In genomic region chr18:77635441-77635840, GRCh38 we compare ENCODE assay signal across 21 cellular contexts.
DNase-seq lines count a peak whose midpoint lies in the region; ATAC-seq and TF ChIP-seq lines count a peak whose summit lies in the region.
"Had no signal": no experiment of that assay in that cellular context is flagged by ENCODE, and none has a peak within 500 bp of the region (broad histone marks: within the 10 kb centered on the region; RNA-seq: fewer than 3 reads in every experiment).

No MANE protein-coding gene starts in this region.

- H3K36me3 Mint-ChIP-seq in T-helper 2 cell treated with Interferon-gamma antibody and Interleukin-4, amounts not matched to agents 5 μg/mL and 100 μg/mL, for 36 hours (ENCODE audit: low read depth), result no peaks in the 10 kb centered on the region
- H3K36me3 Mint-ChIP-seq: activated naive CD4-positive, alpha-beta T cell treated with anti-CD3 and anti-CD28 coated beads, Interleukin-2, amount 10 ng/mL, durations not matched to agents 7 days and 5 days had no signal

- H3K4me3 ChIP-seq in fibroblast of the aortic adventitia (ENCODE audit: low read depth, low read length), result no peak overlapping the region
- H3K4me3 ChIP-seq in breast epithelium, result no peak overlapping the region
- H3K4me3 ChIP-seq: thoracic aorta had no signal

- H3K27ac ChIP-seq in breast epithelium, result peak overlapping the region in 1 of 2 donors; percentile 25
- H3K27ac ChIP-seq: epithelial cell of prostate, thoracic aorta had no signal

- no peaks in the 10 kb centered on the region for H3K9me3 Mint-ChIP-seq in T-helper 2 cell treated with Interferon-gamma antibody and Interleukin-4, amounts not matched to agents 5 μg/mL and 100 μg/mL, for 36 hours
- H3K9me3 Mint-ChIP-seq: activated naive CD4-positive, alpha-beta T cell treated with anti-CD3 and anti-CD28 coated beads, Interleukin-2, amount 10 ng/mL, durations not matched to agents 7 days and 5 days; activated T-cell treated with anti-CD3 and anti-CD28 coated beads, Interleukin-2, amount 50 U/mL, for 4 hours had no signal

- no peak overlapping the region for H3K27ac Mint-ChIP-seq in T-helper 2 cell treated with Interferon-gamma antibody and Interleukin-4, amounts not matched to agents 5 μg/mL and 100 μg/mL, for 36 hours
- H3K27ac Mint-ChIP-seq: activated CD8-positive, alpha-beta T cell treated with anti-CD3 and anti-CD28 coated beads, Interleukin-2, amount 10 ng/mL, durations not matched to agents 7 days and 5 days; activated naive CD4-positive, alpha-beta T cell treated with anti-CD3 and anti-CD28 coated beads, Interleukin-2, amount 10 ng/mL, durations not matched to agents 7 days and 5 days; IgD-negative memory B cell; naive thymus-derived CD8-positive, alpha-beta T cell had no signal

- peaks cover 5% of the 10 kb centered on the region for H3K27me3 Mint-ChIP-seq in T-helper 2 cell treated with Interferon-gamma antibody and Interleukin-4, amounts not matched to agents 5 μg/mL and 100 μg/mL, for 36 hours (ENCODE audit: low read depth)

- TF ChIP-seq CTCF in fibroblast of the aortic adventitia (IDR thresholded peaks at IDR 0.05; ENCODE audit: insufficient read depth, low read length) (no peak), breast epithelium (IDR thresholded peaks at IDR 0.05) (no peak)

- no peak overlapping the region for H3K4me3 Mint-ChIP-seq in T-helper 2 cell treated with Interferon-gamma antibody and Interleukin-4, amounts not matched to agents 5 μg/mL and 100 μg/mL, for 36 hours
- H3K4me3 Mint-ChIP-seq: activated CD8-positive, alpha-beta T cell treated with anti-CD3 and anti-CD28 coated beads, Interleukin-2, amount 10 ng/mL, durations not matched to agents 7 days and 5 days; activated naive CD4-positive, alpha-beta T cell treated with anti-CD3 and anti-CD28 coated beads, Interleukin-2, amount 10 ng/mL, durations not matched to agents 7 days and 5 days; activated T-cell treated with anti-CD3 and anti-CD28 coated beads, Interleukin-2, amount 50 U/mL, for 4 hours; IgD-negative memory B cell; naive thymus-derived CD8-positive, alpha-beta T cell had no signal

- no peaks in the 10 kb centered on the region for H3K9me3 ChIP-seq in breast epithelium
- H3K9me3 ChIP-seq: thoracic aorta had no signal

- intact Hi-C loops in breast epithelium (cut with DNase I; ENCODE audit: low total_unique reads), result no loop called here

- no peaks in the 10 kb centered on the region for H3K27me3 ChIP-seq in breast epithelium

- DNase-seq in NCI-H446 treated with DMSO at 0.1 percent for 48 hours (lab: John Stamatoyannopoulos, UW) (peak; percentile 17), fibroblast of the aortic adventitia (ENCODE audit: low read depth) (peak; percentile 10), mesenteric fat pad (ENCODE audit: low spot score) (peak; percentile 80), superior temporal gyrus (ENCODE audit: extremely low spot score) (peak; percentile 86), H4 (ENCODE audit: low spot score) (no peak), breast epithelium (ENCODE audit: low spot score in 2 of 2) (no peak)
- DNase-seq in T-helper 2 cell treated with Interferon-gamma antibody and Interleukin-4, amounts not matched to agents 5 μg/mL and 100 μg/mL, for 36 hours (ENCODE audit: low spot score), result no peak
- DNase-seq: activated CD8-positive, alpha-beta T cell treated with anti-CD3 and anti-CD28 coated beads, Interleukin-2, amount 10 ng/mL, durations not matched to agents 7 days and 5 days; activated naive CD4-positive, alpha-beta T cell treated with anti-CD3 and anti-CD28 coated beads, Interleukin-2, amount 10 ng/mL, durations not matched to agents 7 days and 5 days; activated T-cell treated with anti-CD3 and anti-CD28 coated beads, Interleukin-2, amount 50 U/mL, for 4 hours; dermis blood vessel endothelial cell; mammary epithelial cell; MM.1S; naive thymus-derived CD8-positive, alpha-beta T cell; NCI-H2029; T-helper 9 cell had no signal

- ATAC-seq in GM21786 (IDR thresholded peaks at IDR 0.05; ENCODE audit: unreplicated experiment), result no peak
- ATAC-seq: activated CD8-positive, alpha-beta T cell treated with anti-CD3 and anti-CD28 coated beads, Interleukin-2, amount 10 ng/mL, durations not matched to agents 7 days and 5 days; activated T-cell treated with anti-CD3 and anti-CD28 coated beads, Interleukin-2, amount 50 U/mL, for 4 hours; naive thymus-derived CD8-positive, alpha-beta T cell; SK-N-SH treated with all-trans-retinoic acid at 6 μM for 48 hours had no signal

- no peak for TF ChIP-seq POLR2A in breast epithelium (IDR thresholded peaks at IDR 0.05)

- H3K4me1 ChIP-seq in breast epithelium, result no peaks in the 10 kb centered on the region

- no peaks in the 10 kb centered on the region for H3K4me1 Mint-ChIP-seq in T-helper 2 cell treated with Interferon-gamma antibody and Interleukin-4, amounts not matched to agents 5 μg/mL and 100 μg/mL, for 36 hours (ENCODE audit: low read depth)
- H3K4me1 Mint-ChIP-seq: activated naive CD4-positive, alpha-beta T cell treated with anti-CD3 and anti-CD28 coated beads, Interleukin-2, amount 10 ng/mL, durations not matched to agents 7 days and 5 days; naive thymus-derived CD8-positive, alpha-beta T cell had no signal

- H3K36me3 ChIP-seq in breast epithelium, result no peaks in the 10 kb centered on the region
- H3K36me3 ChIP-seq: thoracic aorta had no signal

Comparison
In these comparisons a context has a peak if more than half of its experiments do, and no peak if none do; other contexts are left out.
1. DNase-seq: peak in NCI-H446 treated with DMSO at 0.1 percent for 48 hours (single experiment), fibroblast of the aortic adventitia (single experiment), mesenteric fat pad (single experiment) and superior temporal gyrus (single experiment); none in H4 (single experiment), T-helper 2 cell treated with Interferon-gamma antibody and Interleukin-4, amounts not matched to agents 5 μg/mL and 100 μg/mL, for 36 hours (single experiment) and breast epithelium (0 of 2).